Comparison of ENCODE assay signal across 1 cellular context in genomic region chr11:119375629-119376196, GRCh38.
A peak's percentile ranks its signal among the peaks of the same experiment; 100 is the strongest.
TF ChIP-seq lines count a peak whose summit lies in the region.

No MANE protein-coding gene starts in this region.

TF ChIP-seq in H1, 55 proteins besides CTCF, POLR2A, EP300 and RAD21:
- TF ChIP-seq FOSL1 (IDR thresholded peaks at IDR 0.05; ENCODE audit: insufficient read depth, low read depth, low read length) = no peak
- TF ChIP-seq E2F6 (IDR thresholded peaks at IDR 0.05) = peak; percentile 75
- TF ChIP-seq CREB1 (IDR thresholded peaks at IDR 0.05) = 0 out of 2 replicates have a peak, but pooled peaks have one; percentile 5
